Comparison of ENCODE assay signal across 21 cellular contexts in genomic region chr5:172746725-172747124, GRCh38.
"Had no signal": no experiment of that assay in that cellular context is flagged by ENCODE, and none has a peak within 500 bp of the region (broad histone marks: within the 10 kb centered on the region; RNA-seq: fewer than 3 reads in every experiment).

No MANE protein-coding gene starts in this region.

- H3K36me3 ChIP-seq: neural progenitor cell, prostate gland had no signal

- H3K4me3 Mint-ChIP-seq: activated CD4-positive, alpha-beta memory T cell treated with anti-CD3 and anti-CD28 coated beads, Interleukin-2, amount 10 ng/mL, durations not matched to agents 7 days and 5 days; activated CD8-positive, alpha-beta memory T cell treated with anti-CD3 and anti-CD28 coated beads, Interleukin-2, amount 10 ng/mL, durations not matched to agents 7 days and 5 days; activated naive CD8-positive, alpha-beta T cell treated with anti-CD3 and anti-CD28 coated beads, Interleukin-2, amount 10 ng/mL, durations not matched to agents 7 days and 5 days; naive thymus-derived CD4-positive, alpha-beta T cell; neural progenitor cell; T-cell; type B pancreatic cell; WTC11 had no signal

- H3K36me3 Mint-ChIP-seq: activated CD8-positive, alpha-beta memory T cell treated with anti-CD3 and anti-CD28 coated beads, Interleukin-2, amount 10 ng/mL, durations not matched to agents 7 days and 5 days; activated naive CD8-positive, alpha-beta T cell treated with anti-CD3 and anti-CD28 coated beads, Interleukin-2, amount 10 ng/mL, durations not matched to agents 7 days and 5 days; naive thymus-derived CD4-positive, alpha-beta T cell; neural progenitor cell; T-cell; type B pancreatic cell had no signal

- H3K27me3 Mint-ChIP-seq: activated CD8-positive, alpha-beta memory T cell treated with anti-CD3 and anti-CD28 coated beads, Interleukin-2, amount 10 ng/mL, durations not matched to agents 7 days and 5 days; activated naive CD8-positive, alpha-beta T cell treated with anti-CD3 and anti-CD28 coated beads, Interleukin-2, amount 10 ng/mL, durations not matched to agents 7 days and 5 days; type B pancreatic cell had no signal

- H3K9ac ChIP-seq: neural progenitor cell had no signal

- DNase-seq: activated CD4-positive, alpha-beta memory T cell treated with anti-CD3 and anti-CD28 coated beads, Interleukin-2, amount 10 ng/mL, durations not matched to agents 7 days and 5 days; activated CD4-positive, alpha-beta T cell treated with anti-CD3 and anti-CD28 coated beads for 4 hours; activated CD8-positive, alpha-beta memory T cell treated with anti-CD3 and anti-CD28 coated beads, Interleukin-2, amount 10 ng/mL, durations not matched to agents 7 days and 5 days; activated naive CD4-positive, alpha-beta T cell treated with Interleukin-2 at 50 U/mL for 16 hours; activated naive CD8-positive, alpha-beta T cell treated with anti-CD3 and anti-CD28 coated beads, Interleukin-2, amount 10 ng/mL, durations not matched to agents 7 days and 5 days; cerebellar nuclear complex; effector CD4-positive, alpha-beta T cell; hippocampal formation; islet precursor cell; naive thymus-derived CD4-positive, alpha-beta T cell; stimulated activated CD4-positive, alpha-beta T cell treated with anti-CD3 and anti-CD28 coated beads, Interleukin-1b, Interleukin-23, amount 100 ng/mL, for 48 hours; stimulated activated CD8-positive, alpha-beta memory T cell treated with anti-CD3 and anti-CD28 coated beads, Interleukin-4, amount 100 ng/mL, for 48 hours; stimulated activated naive CD4-positive, alpha-beta T cell; substantia nigra; T-cell had no signal

- H3K4me1 ChIP-seq: neural progenitor cell, prostate gland had no signal

- ATAC-seq: activated CD8-positive, alpha-beta memory T cell treated with anti-CD3 and anti-CD28 coated beads, Interleukin-2, amount 10 ng/mL, durations not matched to agents 7 days and 5 days; naive thymus-derived CD4-positive, alpha-beta T cell; SK-N-SH treated with all-trans-retinoic acid at 6 μM for 48 hours; T-cell; WTC11 had no signal

- H3K9me3 ChIP-seq: prostate gland had no signal

- H3K27ac ChIP-seq: neural progenitor cell, prostate gland had no signal

- H3K4me3 ChIP-seq: neural progenitor cell, prostate gland had no signal

- H3K9me3 Mint-ChIP-seq: activated naive CD8-positive, alpha-beta T cell treated with anti-CD3 and anti-CD28 coated beads, Interleukin-2, amount 10 ng/mL, durations not matched to agents 7 days and 5 days; activated T-helper 2 cell treated with anti-CD3 and anti-CD28 coated beads, Interferon-gamma antibody, Interleukin-2, Interleukin-4, amounts not matched to agents 10 μg/mL and 5 μg/mL and 100 μg/mL, durations not matched to agents 14 hours and 24 hours and 36 hours; type B pancreatic cell had no signal

- H3K4me1 Mint-ChIP-seq: activated CD4-positive, alpha-beta memory T cell treated with anti-CD3 and anti-CD28 coated beads, Interleukin-2, amount 10 ng/mL, durations not matched to agents 7 days and 5 days; WTC11 had no signal
